32 cellular contexts compared by ENCODE assay signal in the genomic region with DNA sequence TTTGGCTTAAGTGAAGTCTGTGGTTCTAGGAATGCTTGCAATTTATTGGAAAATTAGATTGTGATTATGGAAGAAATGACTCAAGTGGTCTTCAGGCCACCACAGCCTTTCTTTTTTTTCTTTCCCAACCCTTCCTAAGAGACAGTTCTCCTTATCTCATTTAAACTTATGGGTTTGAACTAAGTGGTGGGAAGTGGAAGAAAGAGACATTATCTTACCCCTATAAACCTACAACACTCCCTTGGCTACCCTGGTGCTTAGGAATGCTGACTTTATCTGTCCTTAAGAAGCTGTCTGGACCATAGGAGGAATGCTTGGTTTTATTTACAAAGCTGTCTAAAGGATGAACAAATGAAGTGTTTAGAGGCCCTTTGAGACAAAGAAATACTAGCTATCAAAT.
"Had no signal": no experiment of that assay in that cellular context is flagged by ENCODE, and none has a peak within 500 bp of the region (broad histone marks: within the 10 kb centered on the region; RNA-seq: fewer than 3 reads in every experiment).

No MANE protein-coding gene starts in this region.

- H3K9me3 ChIP-seq: heart left ventricle, pancreas, prostate gland, suprapubic skin, tibial artery, upper lobe of right lung had no signal

- ATAC-seq: heart left ventricle; left colon; pancreas; sciatic nerve; stimulated activated memory B cell treated with anti-CD40 and anti-IgM and Interleukin-4, amounts not matched to agents 10 μg/mL and 1 μg/mL and 100 μg/mL, for 72 hours; upper lobe of right lung had no signal

- FAIRE-seq: astrocyte, kidney, pancreas had no signal

- H3K36me3 ChIP-seq: brain microvascular endothelial cell, heart left ventricle, pancreas, prostate gland, suprapubic skin, tibial artery, upper lobe of right lung had no signal

- H3K4me1 ChIP-seq: prostate gland, upper lobe of right lung had no signal

- H3K4me3 ChIP-seq: coronary artery, dorsolateral prefrontal cortex, heart left ventricle, pancreas, prostate gland, skin epidermis, suprapubic skin, tibial artery, upper lobe of right lung had no signal

- DNase-seq: activated CD4-positive, alpha-beta memory T cell treated with anti-CD3 and anti-CD28 coated beads for 36 hours; activated CD4-positive, alpha-beta T cell treated with anti-CD3 and anti-CD28 coated beads for 4 hours; activated CD8-positive, alpha-beta memory T cell treated with anti-CD3 and anti-CD28 coated beads, Interleukin-2, amount 50 U/mL, for 4 hours; activated gamma-delta T cell; activated naive CD4-positive, alpha-beta T cell treated with anti-CD3 and anti-CD28 coated beads, Interleukin-2, amount 10 ng/mL, durations not matched to agents 7 days and 5 days; activated naive CD8-positive, alpha-beta T cell treated with anti-CD3 and anti-CD28 coated beads, Interleukin-2, amount 10 ng/mL, durations not matched to agents 7 days and 5 days; activated T-cell treated with anti-CD3 and anti-CD28 coated beads, Interleukin-2, amount 50 U/mL, for 1 hour; amniotic stem cell; brain microvascular endothelial cell; dorsolateral prefrontal cortex; effector memory CD4-positive, alpha-beta T cell; heart left ventricle; hypothalamus; immature natural killer cell; kidney; left colon; mammary epithelial cell; naive B cell; pancreas; retina; stimulated activated CD4-positive, alpha-beta T cell treated with anti-CD3 and anti-CD28 coated beads, Interleukin-4, amount 100 ng/mL, for 4 hours; stimulated activated CD8-positive, alpha-beta memory T cell treated with anti-CD3 and anti-CD28 coated beads, Interleukin-4, amount 100 ng/mL, for 48 hours; T-helper 2 cell; tibial artery; upper lobe of right lung had no signal

- H3K27me3 ChIP-seq: brain microvascular endothelial cell, dorsolateral prefrontal cortex, heart left ventricle, pancreas, suprapubic skin, tibial artery, upper lobe of right lung had no signal
